In the genomic region with DNA sequence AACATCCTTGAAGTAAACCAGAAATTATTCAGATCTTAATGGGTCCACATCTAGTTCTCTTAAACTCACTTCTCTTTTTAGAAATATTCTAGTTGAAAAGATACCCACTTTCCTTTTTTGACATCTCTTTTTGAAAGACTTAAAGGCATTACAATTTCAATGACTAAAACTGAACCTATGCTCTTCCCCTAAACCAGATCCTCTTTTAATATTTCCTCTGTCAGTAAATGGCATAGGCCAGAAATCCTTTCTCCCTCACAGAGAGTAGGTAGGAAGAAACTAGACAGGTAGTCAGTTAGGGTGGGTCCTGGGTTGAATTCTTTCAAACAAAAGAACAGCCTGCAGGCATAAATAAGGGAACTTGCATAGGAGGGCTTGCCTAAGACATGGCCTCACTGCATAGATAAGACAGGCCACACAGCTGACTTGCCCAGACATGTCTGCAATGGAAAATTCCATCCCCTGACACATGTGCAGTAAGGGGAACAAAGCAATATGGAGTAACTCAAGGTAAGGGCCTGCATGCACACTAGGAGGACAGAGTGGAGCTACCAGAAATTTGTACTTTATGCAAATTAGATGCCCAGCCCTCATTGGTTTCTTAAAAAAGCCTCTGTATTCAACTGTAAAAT, we compare ENCODE assay signal across 1 cellular context.
TF ChIP-seq lines count a peak whose summit lies in the region.

No MANE protein-coding gene starts in this region.

TF ChIP-seq in HepG2, 621 proteins besides CTCF, POLR2A, EP300 and RAD21 (continues in another document):
- TF ChIP-seq HMG20B (CRISPR knock-in tag; conservative IDR thresholded peaks at IDR 0.05) (no peak), NFIB (CRISPR knock-in tag; IDR thresholded peaks at IDR 0.05; ENCODE audit: borderline replicate concordance) (no peak), ZNF598 (CRISPR knock-in tag; IDR thresholded peaks at IDR 0.05; ENCODE audit: borderline replicate concordance) (no peak), HMG20A (CRISPR knock-in tag; IDR thresholded peaks at IDR 0.05; ENCODE audit: borderline replicate concordance) (no peak), KDM5B (CRISPR knock-in tag; IDR thresholded peaks at IDR 0.05; ENCODE audit: borderline replicate concordance) (no peak), ZSCAN25 (CRISPR knock-in tag; IDR thresholded peaks at IDR 0.05) (no peak), KLF13 (CRISPR knock-in tag; IDR thresholded peaks at IDR 0.05) (no peak), PPARG (CRISPR knock-in tag; conservative IDR thresholded peaks at IDR 0.05) (no peak), ZNF335 (CRISPR knock-in tag; IDR thresholded peaks at IDR 0.05) (0 out of 2 replicates have a peak, but pooled peaks have one; percentile 35), ZNF780A (CRISPR knock-in tag; IDR thresholded peaks at IDR 0.05) (no peak), ZSCAN20 (CRISPR knock-in tag; IDR thresholded peaks at IDR 0.05; ENCODE audit: borderline replicate concordance) (no peak), NR1H2 (CRISPR knock-in tag; IDR thresholded peaks at IDR 0.05; ENCODE audit: borderline replicate concordance, low read depth) (no peak), CBX5 (CRISPR knock-in tag; IDR thresholded peaks at IDR 0.05; ENCODE audit: borderline replicate concordance) (no peak), ETV6 (CRISPR knock-in tag; conservative IDR thresholded peaks at IDR 0.05) (no peak), TAF1 (CRISPR knock-in tag; IDR thresholded peaks at IDR 0.05) (no peak), ZNF496 (CRISPR knock-in tag; IDR thresholded peaks at IDR 0.05; ENCODE audit: insufficient replicate concordance) (no peak), ZNF253 (CRISPR knock-in tag; IDR thresholded peaks at IDR 0.05; ENCODE audit: borderline replicate concordance) (no peak), HOXA7 (CRISPR knock-in tag; IDR thresholded peaks at IDR 0.05) (no peak), NCOA2 (CRISPR knock-in tag; IDR thresholded peaks at IDR 0.05) (peak; percentile 40), FOSL2 (CRISPR knock-in tag; IDR thresholded peaks at IDR 0.05) (0 out of 2 replicates have a peak, but pooled peaks have one; percentile 12), SOX13 (IDR thresholded peaks at IDR 0.05) (no peak), SOX13 (CRISPR knock-in tag; conservative IDR thresholded peaks at IDR 0.05 in 1 of 2, IDR thresholded peaks at IDR 0.05 in 1 of 2) (peak in 1 of 2 experiments; percentile 62; a peak in 2 of 4 replicates), TEAD2 (CRISPR knock-in tag; IDR thresholded peaks at IDR 0.05) (no peak), ZNF552 (CRISPR knock-in tag; IDR thresholded peaks at IDR 0.05; ENCODE audit: borderline replicate concordance) (no peak), NR2F1 (CRISPR knock-in tag; IDR thresholded peaks at IDR 0.05) (0 out of 4 replicates have a peak, but pooled peaks of 1 of the 2 experiments have one; percentile 32)
- TF ChIP-seq, protein P1, sequence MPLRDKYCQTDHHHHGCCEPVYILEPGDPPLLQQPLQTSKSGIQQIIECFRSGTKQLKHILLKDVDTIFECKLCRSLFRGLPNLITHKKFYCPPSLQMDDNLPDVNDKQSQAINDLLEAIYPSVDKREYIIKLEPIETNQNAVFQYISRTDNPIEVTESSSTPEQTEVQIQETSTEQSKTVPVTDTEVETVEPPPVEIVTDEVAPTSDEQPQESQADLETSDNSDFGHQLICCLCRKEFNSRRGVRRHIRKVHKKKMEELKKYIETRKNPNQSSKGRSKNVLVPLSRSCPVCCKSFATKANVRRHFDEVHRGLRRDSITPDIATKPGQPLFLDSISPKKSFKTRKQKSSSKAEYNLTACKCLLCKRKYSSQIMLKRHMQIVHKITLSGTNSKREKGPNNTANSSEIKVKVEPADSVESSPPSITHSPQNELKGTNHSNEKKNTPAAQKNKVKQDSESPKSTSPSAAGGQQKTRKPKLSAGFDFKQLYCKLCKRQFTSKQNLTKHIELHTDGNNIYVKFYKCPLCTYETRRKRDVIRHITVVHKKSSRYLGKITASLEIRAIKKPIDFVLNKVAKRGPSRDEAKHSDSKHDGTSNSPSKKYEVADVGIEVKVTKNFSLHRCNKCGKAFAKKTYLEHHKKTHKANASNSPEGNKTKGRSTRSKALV (CRISPR knock-in tag; IDR thresholded peaks at IDR 0.05): no peak
- TF ChIP-seq, protein P2, sequence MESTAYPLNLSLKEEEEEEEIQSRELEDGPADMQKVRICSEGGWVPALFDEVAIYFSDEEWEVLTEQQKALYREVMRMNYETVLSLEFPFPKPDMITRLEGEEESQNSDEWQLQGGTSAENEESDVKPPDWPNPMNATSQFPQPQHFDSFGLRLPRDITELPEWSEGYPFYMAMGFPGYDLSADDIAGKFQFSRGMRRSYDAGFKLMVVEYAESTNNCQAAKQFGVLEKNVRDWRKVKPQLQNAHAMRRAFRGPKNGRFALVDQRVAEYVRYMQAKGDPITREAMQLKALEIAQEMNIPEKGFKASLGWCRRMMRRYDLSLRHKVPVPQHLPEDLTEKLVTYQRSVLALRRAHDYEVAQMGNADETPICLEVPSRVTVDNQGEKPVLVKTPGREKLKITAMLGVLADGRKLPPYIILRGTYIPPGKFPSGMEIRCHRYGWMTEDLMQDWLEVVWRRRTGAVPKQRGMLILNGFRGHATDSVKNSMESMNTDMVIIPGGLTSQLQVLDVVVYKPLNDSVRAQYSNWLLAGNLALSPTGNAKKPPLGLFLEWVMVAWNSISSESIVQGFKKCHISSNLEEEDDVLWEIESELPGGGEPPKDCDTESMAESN (CRISPR knock-in tag; conservative IDR thresholded peaks at IDR 0.05): no peak
- TF ChIP-seq, protein P3, sequence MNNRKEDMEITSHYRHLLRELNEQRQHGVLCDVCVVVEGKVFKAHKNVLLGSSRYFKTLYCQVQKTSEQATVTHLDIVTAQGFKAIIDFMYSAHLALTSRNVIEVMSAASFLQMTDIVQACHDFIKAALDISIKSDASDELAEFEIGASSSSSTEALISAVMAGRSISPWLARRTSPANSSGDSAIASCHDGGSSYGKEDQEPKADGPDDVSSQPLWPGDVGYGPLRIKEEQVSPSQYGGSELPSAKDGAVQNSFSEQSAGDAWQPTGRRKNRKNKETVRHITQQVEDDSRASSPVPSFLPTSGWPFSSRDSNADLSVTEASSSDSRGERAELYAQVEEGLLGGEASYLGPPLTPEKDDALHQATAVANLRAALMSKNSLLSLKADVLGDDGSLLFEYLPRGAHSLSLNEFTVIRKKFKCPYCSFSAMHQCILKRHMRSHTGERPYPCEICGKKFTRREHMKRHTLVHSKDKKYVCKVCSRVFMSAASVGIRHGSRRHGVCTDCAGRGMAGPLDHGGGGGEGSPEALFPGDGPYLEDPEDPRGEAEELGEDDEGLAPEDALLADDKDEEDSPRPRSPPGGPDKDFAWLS (CRISPR knock-in tag; IDR thresholded peaks at IDR 0.05; ENCODE audit: borderline replicate concordance): no peak
- TF ChIP-seq, protein P4, sequence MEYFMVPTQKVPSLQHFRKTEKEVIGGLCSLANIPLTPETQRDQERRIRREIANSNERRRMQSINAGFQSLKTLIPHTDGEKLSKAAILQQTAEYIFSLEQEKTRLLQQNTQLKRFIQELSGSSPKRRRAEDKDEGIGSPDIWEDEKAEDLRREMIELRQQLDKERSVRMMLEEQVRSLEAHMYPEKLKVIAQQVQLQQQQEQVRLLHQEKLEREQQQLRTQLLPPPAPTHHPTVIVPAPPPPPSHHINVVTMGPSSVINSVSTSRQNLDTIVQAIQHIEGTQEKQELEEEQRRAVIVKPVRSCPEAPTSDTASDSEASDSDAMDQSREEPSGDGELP (IDR thresholded peaks at IDR 0.05; ENCODE audit: borderline replicate concordance, low read depth): peak; percentile 42
- TF ChIP-seq, protein P5, sequence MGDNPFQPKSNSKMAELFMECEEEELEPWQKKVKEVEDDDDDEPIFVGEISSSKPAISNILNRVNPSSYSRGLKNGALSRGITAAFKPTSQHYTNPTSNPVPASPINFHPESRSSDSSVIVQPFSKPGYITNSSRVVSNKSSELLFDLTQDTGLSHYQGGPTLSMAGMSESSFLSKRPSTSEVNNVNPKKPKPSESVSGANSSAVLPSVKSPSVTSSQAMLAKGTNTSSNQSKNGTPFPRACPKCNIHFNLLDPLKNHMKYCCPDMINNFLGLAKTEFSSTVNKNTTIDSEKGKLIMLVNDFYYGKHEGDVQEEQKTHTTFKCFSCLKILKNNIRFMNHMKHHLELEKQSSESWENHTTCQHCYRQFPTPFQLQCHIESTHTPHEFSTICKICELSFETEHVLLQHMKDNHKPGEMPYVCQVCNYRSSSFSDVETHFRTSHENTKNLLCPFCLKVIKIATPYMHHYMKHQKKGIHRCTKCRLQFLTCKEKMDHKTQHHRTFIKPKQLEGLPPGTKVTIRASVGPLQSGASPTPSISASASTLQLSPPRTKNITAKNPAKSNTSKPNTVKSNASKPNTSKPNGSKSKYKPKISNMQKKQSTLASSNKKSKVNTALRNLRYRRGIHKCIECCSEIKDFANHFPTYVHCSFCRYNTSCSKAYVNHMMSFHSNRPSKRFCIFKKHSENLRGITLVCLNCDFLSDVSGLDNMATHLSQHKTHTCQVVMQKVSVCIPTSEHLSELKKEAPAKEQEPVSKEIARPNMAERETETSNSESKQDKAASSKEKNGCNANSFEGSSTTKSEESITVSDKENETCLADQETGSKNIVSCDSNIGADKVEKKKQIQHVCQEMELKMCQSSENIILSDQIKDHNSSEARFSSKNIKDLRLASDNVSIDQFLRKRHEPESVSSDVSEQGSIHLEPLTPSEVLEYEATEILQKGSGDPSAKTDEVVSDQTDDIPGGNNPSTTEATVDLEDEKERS (CRISPR knock-in tag; IDR thresholded peaks at IDR 0.05): no peak
- TF ChIP-seq, protein P6, sequence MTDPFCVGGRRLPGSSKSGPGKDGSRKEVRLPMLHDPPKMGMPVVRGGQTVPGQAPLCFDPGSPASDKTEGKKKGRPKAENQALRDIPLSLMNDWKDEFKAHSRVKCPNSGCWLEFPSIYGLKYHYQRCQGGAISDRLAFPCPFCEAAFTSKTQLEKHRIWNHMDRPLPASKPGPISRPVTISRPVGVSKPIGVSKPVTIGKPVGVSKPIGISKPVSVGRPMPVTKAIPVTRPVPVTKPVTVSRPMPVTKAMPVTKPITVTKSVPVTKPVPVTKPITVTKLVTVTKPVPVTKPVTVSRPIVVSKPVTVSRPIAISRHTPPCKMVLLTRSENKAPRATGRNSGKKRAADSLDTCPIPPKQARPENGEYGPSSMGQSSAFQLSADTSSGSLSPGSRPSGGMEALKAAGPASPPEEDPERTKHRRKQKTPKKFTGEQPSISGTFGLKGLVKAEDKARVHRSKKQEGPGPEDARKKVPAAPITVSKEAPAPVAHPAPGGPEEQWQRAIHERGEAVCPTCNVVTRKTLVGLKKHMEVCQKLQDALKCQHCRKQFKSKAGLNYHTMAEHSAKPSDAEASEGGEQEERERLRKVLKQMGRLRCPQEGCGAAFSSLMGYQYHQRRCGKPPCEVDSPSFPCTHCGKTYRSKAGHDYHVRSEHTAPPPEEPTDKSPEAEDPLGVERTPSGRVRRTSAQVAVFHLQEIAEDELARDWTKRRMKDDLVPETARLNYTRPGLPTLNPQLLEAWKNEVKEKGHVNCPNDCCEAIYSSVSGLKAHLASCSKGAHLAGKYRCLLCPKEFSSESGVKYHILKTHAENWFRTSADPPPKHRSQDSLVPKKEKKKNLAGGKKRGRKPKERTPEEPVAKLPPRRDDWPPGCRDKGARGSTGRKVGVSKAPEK (CRISPR knock-in tag; IDR thresholded peaks at IDR 0.05; ENCODE audit: borderline replicate concordance): no peak
- TF ChIP-seq, protein P7, sequence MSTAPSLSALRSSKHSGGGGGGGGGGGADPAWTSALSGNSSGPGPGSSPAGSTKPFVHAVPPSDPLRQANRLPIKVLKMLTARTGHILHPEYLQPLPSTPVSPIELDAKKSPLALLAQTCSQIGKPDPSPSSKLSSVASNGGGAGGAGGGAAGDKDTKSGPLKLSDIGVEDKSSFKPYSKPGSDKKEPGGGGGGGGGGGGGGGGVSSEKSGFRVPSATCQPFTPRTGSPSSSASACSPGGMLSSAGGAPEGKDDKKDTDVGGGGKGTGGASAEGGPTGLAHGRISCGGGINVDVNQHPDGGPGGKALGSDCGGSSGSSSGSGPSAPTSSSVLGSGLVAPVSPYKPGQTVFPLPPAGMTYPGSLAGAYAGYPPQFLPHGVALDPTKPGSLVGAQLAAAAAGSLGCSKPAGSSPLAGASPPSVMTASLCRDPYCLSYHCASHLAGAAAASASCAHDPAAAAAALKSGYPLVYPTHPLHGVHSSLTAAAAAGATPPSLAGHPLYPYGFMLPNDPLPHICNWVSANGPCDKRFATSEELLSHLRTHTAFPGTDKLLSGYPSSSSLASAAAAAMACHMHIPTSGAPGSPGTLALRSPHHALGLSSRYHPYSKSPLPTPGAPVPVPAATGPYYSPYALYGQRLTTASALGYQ (CRISPR knock-in tag; IDR thresholded peaks at IDR 0.05): no peak
- TF ChIP-seq, protein P8, sequence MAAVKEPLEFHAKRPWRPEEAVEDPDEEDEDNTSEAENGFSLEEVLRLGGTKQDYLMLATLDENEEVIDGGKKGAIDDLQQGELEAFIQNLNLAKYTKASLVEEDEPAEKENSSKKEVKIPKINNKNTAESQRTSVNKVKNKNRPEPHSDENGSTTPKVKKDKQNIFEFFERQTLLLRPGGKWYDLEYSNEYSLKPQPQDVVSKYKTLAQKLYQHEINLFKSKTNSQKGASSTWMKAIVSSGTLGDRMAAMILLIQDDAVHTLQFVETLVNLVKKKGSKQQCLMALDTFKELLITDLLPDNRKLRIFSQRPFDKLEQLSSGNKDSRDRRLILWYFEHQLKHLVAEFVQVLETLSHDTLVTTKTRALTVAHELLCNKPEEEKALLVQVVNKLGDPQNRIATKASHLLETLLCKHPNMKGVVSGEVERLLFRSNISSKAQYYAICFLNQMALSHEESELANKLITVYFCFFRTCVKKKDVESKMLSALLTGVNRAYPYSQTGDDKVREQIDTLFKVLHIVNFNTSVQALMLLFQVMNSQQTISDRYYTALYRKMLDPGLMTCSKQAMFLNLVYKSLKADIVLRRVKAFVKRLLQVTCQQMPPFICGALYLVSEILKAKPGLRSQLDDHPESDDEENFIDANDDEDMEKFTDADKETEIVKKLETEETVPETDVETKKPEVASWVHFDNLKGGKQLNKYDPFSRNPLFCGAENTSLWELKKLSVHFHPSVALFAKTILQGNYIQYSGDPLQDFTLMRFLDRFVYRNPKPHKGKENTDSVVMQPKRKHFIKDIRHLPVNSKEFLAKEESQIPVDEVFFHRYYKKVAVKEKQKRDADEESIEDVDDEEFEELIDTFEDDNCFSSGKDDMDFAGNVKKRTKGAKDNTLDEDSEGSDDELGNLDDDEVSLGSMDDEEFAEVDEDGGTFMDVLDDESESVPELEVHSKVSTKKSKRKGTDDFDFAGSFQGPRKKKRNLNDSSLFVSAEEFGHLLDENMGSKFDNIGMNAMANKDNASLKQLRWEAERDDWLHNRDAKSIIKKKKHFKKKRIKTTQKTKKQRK (IDR thresholded peaks at IDR 0.05; ENCODE audit: low read length): no peak
